ENCODE assay signal across 23 cellular contexts in genomic region chr1:115325876-115326275, GRCh38. TPM values are rescaled to one million over a fixed set of nuclear protein-coding genes. Genes with fewer than 3 reads are reported as not detected.
A peak's percentile ranks its signal among the peaks of the same experiment; 100 is the strongest.
DNase-seq lines count a peak whose midpoint lies in the region; ATAC-seq, FAIRE-seq and TF ChIP-seq lines count a peak whose summit lies in the region.
"Had no signal": no experiment of that assay in that cellular context is flagged by ENCODE, and none has a peak within 500 bp of the region (broad histone marks: within the 10 kb centered on the region; RNA-seq: fewer than 3 reads in every experiment).

No MANE protein-coding gene starts in this region.

- no peak for ATAC-seq in mucosa of descending colon
- ATAC-seq in HG02885 (IDR thresholded peaks at IDR 0.05; ENCODE audit: poor library complexity, unreplicated experiment): no peak
- ATAC-seq: A549, left lobe of liver, T-helper 17 cell had no signal

- intact Hi-C loops in A673 (cut with micrococcal nuclease; ENCODE audit: unreplicated experiment) (no loop called here), mucosa of descending colon (cut with DNase I, micrococcal nuclease) (no loop called here)

- H3K36me3 ChIP-seq in A673 (ENCODE audit: insufficient read depth, low read length, poor library complexity, severe bottlenecking) (no peaks in the 10 kb centered on the region), mucosa of descending colon (ENCODE audit: low read depth) (no peaks in the 10 kb centered on the region)
- H3K36me3 ChIP-seq: BLaER1, vagina, WERI-Rb-1 had no signal

- FAIRE-seq in RCC 7860 (lab: Jason Lieb, UNC): no peak
- FAIRE-seq: A549 had no signal

- CTCF ChIA-PET in A673 (lab: Charles Lee): no interaction called here

- no TSS peak for BruUV-seq in A673 (replicated peaks; lab: Mats Ljungman, UMichigan)

- H3K9me3 ChIP-seq in A673 (ENCODE audit: low read depth, low read length, poor library complexity, severe bottlenecking) (no peaks in the 10 kb centered on the region), mucosa of descending colon (no peaks in the 10 kb centered on the region)
- H3K9me3 ChIP-seq: A549, BLaER1, vagina had no signal

- peak; percentile 75 for DNase-seq in A673 (ENCODE audit: low spot score)
- peak; percentile 15 for DNase-seq in RCC 7860 (ENCODE audit: low spot score)
- peak; percentile 42 for DNase-seq in fibroblast of pulmonary artery (ENCODE audit: low read depth)
- no peak for DNase-seq in mesothelial cell of epicardium (ENCODE audit: low spot score in 2 of 2, unreplicated experiment in 2 of 2)
- no peak for DNase-seq in mucosa of descending colon
- DNase-seq in LoVo (ENCODE audit: low spot score): no peak
- no peak for DNase-seq in COLO668 (lab: John Stamatoyannopoulos, UW; ENCODE audit: unreplicated experiment)
- DNase-seq: activated CD8-positive, alpha-beta memory T cell treated with anti-CD3 and anti-CD28 coated beads, Interleukin-2, amount 50 U/mL, for 48 hours; activated gamma-delta T cell; Calu3; erythroblast; NCI-H69; substantia nigra; T-helper 17 cell; WERI-Rb-1 had no signal

- POLR2A ChIA-PET in A673 (lab: Charles Lee; ENCODE audit: low non-redundant PET): no interaction called here

- H3K27ac ChIP-seq in A673 (ENCODE audit: low read depth, low read length, poor library complexity, severe bottlenecking): no peak overlapping the region
- H3K27ac ChIP-seq: A549, BLaER1, vagina, WERI-Rb-1 had no signal

- no peak overlapping the region for H3K4me3 Mint-ChIP-seq in mesothelial cell of epicardium
- H3K4me3 Mint-ChIP-seq: T-helper 17 cell had no signal

- H3K4me1 Mint-ChIP-seq in mesothelial cell of epicardium: peaks cover 34% of the 10 kb centered on the region

- H3K4me3 ChIP-seq in A673 (ENCODE audit: low read depth, low read length, poor library complexity, severe bottlenecking) (no peak overlapping the region), fibroblast of pulmonary artery (replicated peaks; ENCODE audit: low read depth, low read length) (no peak overlapping the region), mucosa of descending colon (no peak overlapping the region)
- H3K4me3 ChIP-seq: A549, BLaER1, vagina had no signal

- H3K4me1 ChIP-seq in A673 (ENCODE audit: insufficient read depth, low read length, poor library complexity, severe bottlenecking) (peaks cover 6% of the 10 kb centered on the region), mucosa of descending colon (ENCODE audit: low read depth) (peaks cover 22% of the 10 kb centered on the region)
- H3K4me1 ChIP-seq: BLaER1 had no signal

- H3K9me3 Mint-ChIP-seq in mesothelial cell of epicardium: no peaks in the 10 kb centered on the region

- no peaks in the 10 kb centered on the region for H3K27me3 ChIP-seq in A673 (replicated peaks; ENCODE audit: insufficient read depth, low read depth, low read length, poor library complexity)
- H3K27me3 ChIP-seq: BLaER1, vagina had no signal

- no peaks in the 10 kb centered on the region for H3K36me3 Mint-ChIP-seq in mesothelial cell of epicardium

- peak overlapping the region; percentile 9 for H3K27ac Mint-ChIP-seq in mesothelial cell of epicardium
- H3K27ac Mint-ChIP-seq: T-helper 17 cell had no signal

- TF ChIP-seq CTCF in A673 (conservative IDR thresholded peaks at IDR 0.05; ENCODE audit: low read depth, low read length) (no peak), fibroblast of pulmonary artery (IDR thresholded peaks at IDR 0.05; ENCODE audit: low read length, missing control alignments) (no peak), mesothelial cell of epicardium (IDR thresholded peaks at IDR 0.05; ENCODE audit: unreplicated experiment) (no peak), mucosa of descending colon (IDR thresholded peaks at IDR 0.05) (no peak)

- no peaks in the 10 kb centered on the region for H3K27me3 Mint-ChIP-seq in mesothelial cell of epicardium (ENCODE audit: low read depth)

RNA-seq across cellular contexts. Expression of gene NGF, which starts 12.2 kb away (rescaled TPM):
- total RNA-seq in A673 (2021): 0.39 and 0.47 TPM in 2 replicates
- 4.2 to 4.6 TPM (median 4.5 TPM) in 3 replicates for total RNA-seq in mesothelial cell of epicardium
- total RNA-seq in mucosa of descending colon: 1 to 10 TPM in 1 of 3 donors, under 1 TPM in 2; 0.29 to 1.6 (median 0.39) TPM
- total RNA-seq: Calu3, G401, OCI-LY7, renal cortical epithelial cell, T-helper 17 cell had no signal

Comparison
In these comparisons a context has a peak if more than half of its experiments do, and no peak if none do; other contexts are left out.
1. DNase-seq: peak in A673 (single experiment), RCC 7860 (single experiment) and fibroblast of pulmonary artery (single experiment); none in mesothelial cell of epicardium (0 of 2), mucosa of descending colon (0 of 3), LoVo (single experiment) and COLO668 (single experiment).